1 cellular context compared by ENCODE assay signal in the genomic region with DNA sequence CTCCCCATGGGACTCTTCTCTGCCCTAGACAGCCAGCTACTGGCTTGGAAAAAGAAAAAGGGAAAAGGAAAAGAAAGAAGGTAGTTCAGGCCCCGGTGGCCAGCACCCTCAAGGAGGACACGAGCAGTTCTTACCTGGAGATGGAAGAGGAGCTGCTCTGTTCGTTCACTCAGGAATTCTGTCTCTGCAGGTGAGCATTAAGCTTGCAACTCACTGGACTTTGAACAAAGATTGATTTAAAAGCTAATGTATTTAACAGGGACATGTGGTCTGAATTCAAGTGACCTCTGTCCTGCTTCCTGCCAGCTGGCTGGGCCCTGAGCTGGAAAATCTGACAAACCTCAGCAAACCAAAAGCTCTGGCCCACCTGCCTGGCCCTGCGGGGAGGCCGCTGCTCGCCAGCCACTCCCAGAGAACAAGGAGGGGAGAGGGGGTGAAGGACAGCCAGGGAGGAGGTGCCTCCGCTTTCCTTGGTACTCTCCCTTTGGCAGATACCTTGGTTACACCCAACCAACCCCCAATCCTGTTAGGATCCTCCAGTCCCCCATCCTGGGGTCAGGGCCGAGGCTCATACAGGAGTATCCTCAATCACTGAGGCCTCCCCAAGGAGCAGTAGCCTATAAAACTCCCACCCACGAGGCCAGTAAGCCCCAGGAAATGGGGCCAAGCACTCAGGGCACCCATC.
TF ChIP-seq lines count a peak whose summit lies in the region.

Gene PDZK1 (minus strand): TSS at position 186 of the 685 bp plus-strand sequence. CDS start 19,347 bp downstream, outside the sequence.

TF ChIP-seq in GM23338, 12 proteins besides CTCF, POLR2A, EP300 and RAD21 (continued from another document):
- no peak for TF ChIP-seq ZNF462 (CRISPR knock-in tag; IDR thresholded peaks at IDR 0.05)
- TF ChIP-seq ZNF114 (CRISPR knock-in tag; IDR thresholded peaks at IDR 0.05) = no peak
- no peak for TF ChIP-seq NANOG (IDR thresholded peaks at IDR 0.05; ENCODE audit: borderline replicate concordance)
- no peak for TF ChIP-seq EZH2 (IDR thresholded peaks at IDR 0.05; ENCODE audit: low read depth, unreplicated experiment)
- no peak for TF ChIP-seq EZH2phosphoT487 (IDR thresholded peaks at IDR 0.05; ENCODE audit: unreplicated experiment)
- TF ChIP-seq POLR2AphosphoS5 (IDR thresholded peaks at IDR 0.05; ENCODE audit: low read depth) = no peak
- TF ChIP-seq STAT1 (IDR thresholded peaks at IDR 0.05; ENCODE audit: unreplicated experiment) = no peak
- no peak for TF ChIP-seq ETS1 (IDR thresholded peaks at IDR 0.05)
- TF ChIP-seq CREB1 (CRISPR knock-in tag; IDR thresholded peaks at IDR 0.05; ENCODE audit: low read depth) = no peak
- TF ChIP-seq, protein P1, sequence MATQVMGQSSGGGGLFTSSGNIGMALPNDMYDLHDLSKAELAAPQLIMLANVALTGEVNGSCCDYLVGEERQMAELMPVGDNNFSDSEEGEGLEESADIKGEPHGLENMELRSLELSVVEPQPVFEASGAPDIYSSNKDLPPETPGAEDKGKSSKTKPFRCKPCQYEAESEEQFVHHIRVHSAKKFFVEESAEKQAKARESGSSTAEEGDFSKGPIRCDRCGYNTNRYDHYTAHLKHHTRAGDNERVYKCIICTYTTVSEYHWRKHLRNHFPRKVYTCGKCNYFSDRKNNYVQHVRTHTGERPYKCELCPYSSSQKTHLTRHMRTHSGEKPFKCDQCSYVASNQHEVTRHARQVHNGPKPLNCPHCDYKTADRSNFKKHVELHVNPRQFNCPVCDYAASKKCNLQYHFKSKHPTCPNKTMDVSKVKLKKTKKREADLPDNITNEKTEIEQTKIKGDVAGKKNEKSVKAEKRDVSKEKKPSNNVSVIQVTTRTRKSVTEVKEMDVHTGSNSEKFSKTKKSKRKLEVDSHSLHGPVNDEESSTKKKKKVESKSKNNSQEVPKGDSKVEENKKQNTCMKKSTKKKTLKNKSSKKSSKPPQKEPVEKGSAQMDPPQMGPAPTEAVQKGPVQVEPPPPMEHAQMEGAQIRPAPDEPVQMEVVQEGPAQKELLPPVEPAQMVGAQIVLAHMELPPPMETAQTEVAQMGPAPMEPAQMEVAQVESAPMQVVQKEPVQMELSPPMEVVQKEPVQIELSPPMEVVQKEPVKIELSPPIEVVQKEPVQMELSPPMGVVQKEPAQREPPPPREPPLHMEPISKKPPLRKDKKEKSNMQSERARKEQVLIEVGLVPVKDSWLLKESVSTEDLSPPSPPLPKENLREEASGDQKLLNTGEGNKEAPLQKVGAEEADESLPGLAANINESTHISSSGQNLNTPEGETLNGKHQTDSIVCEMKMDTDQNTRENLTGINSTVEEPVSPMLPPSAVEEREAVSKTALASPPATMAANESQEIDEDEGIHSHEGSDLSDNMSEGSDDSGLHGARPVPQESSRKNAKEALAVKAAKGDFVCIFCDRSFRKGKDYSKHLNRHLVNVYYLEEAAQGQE (IDR thresholded peaks at IDR 0.05; ENCODE audit: unreplicated experiment) = no peak
